1 cellular context compared by ENCODE assay signal in genomic region chr2:218393750-218394290, GRCh38.
TF ChIP-seq lines count a peak whose summit lies in the region.

No MANE protein-coding gene starts in this region.

TF ChIP-seq in GM23338, 12 proteins besides CTCF, POLR2A, EP300 and RAD21:
- TF ChIP-seq ZNF462 (CRISPR knock-in tag; IDR thresholded peaks at IDR 0.05) (no peak), ZNF114 (CRISPR knock-in tag; IDR thresholded peaks at IDR 0.05) (no peak), REST (IDR thresholded peaks at IDR 0.05; ENCODE audit: unreplicated experiment) (no peak), EZH2phosphoT487 (IDR thresholded peaks at IDR 0.05; ENCODE audit: unreplicated experiment) (no peak), EZH2 (IDR thresholded peaks at IDR 0.05; ENCODE audit: low read depth, unreplicated experiment) (no peak), ETS1 (IDR thresholded peaks at IDR 0.05) (no peak), NANOG (IDR thresholded peaks at IDR 0.05; ENCODE audit: borderline replicate concordance) (no peak), CREB1 (CRISPR knock-in tag; IDR thresholded peaks at IDR 0.05; ENCODE audit: low read depth) (no peak), STAT1 (IDR thresholded peaks at IDR 0.05; ENCODE audit: unreplicated experiment) (no peak), JUNB (IDR thresholded peaks at IDR 0.05; ENCODE audit: unreplicated experiment) (no peak)
